12 cellular contexts compared by ENCODE assay signal in genomic region chr6:33905081-33905609, GRCh38.
DNase-seq lines count a peak whose midpoint lies in the region; ATAC-seq lines count a peak whose summit lies in the region.
"Had no signal": no experiment of that assay in that cellular context is flagged by ENCODE, and none has a peak within 500 bp of the region (broad histone marks: within the 10 kb centered on the region; RNA-seq: fewer than 3 reads in every experiment).

No MANE protein-coding gene starts in this region.

- H3K4me2 ChIP-seq in neuronal stem cell (ENCODE audit: insufficient read depth, low read length, poor library complexity, severe bottlenecking), result no peak overlapping the region

- H3K36me3 ChIP-seq in neuronal stem cell (replicated peaks in 1 of 2; ENCODE audit: control insufficient read depth in 2 of 2, insufficient read depth in 2 of 2, low read length in 2 of 2), result no peaks in the 10 kb centered on the region
- H3K36me3 ChIP-seq: cardiac muscle cell, upper lobe of right lung had no signal

- H2BK12ac ChIP-seq in neuronal stem cell (ENCODE audit: low read length), result no peak overlapping the region

- no peak overlapping the region for H3K18ac ChIP-seq in neuronal stem cell (ENCODE audit: low read length)

- no peak overlapping the region for H3K9ac ChIP-seq in neuronal stem cell (ENCODE audit: low read depth, low read length, poor library complexity)

- peaks cover 0 to 8% (median 0%) of the 10 kb centered on the region in 3 experiments for H3K27me3 ChIP-seq in neuronal stem cell (ENCODE audit: control insufficient read depth in 3 of 3, insufficient read depth in 3 of 3, low read depth in 1 of 3, low read length in 3 of 3)
- H3K27me3 ChIP-seq: upper lobe of right lung had no signal

- no CpG with 5 or more reads among the region's 8 CpGs for WGBS in neuronal stem cell (ENCODE audit: extremely low coverage in 2 of 2, insufficient read length in 2 of 2, insufficient replicate concordance in 1 of 2), 2 donors

- no peak overlapping the region for H2BK120ac ChIP-seq in neuronal stem cell (ENCODE audit: low read depth, low read length)

- H3K27ac ChIP-seq in neuronal stem cell (replicated peaks; ENCODE audit: low read length), result no peak overlapping the region
- H3K27ac ChIP-seq: cardiac muscle cell, SK-N-MC, upper lobe of right lung had no signal

- peaks cover 58% of the 10 kb centered on the region for H3K4me1 Mint-ChIP-seq in activated T-helper 17 cell treated with anti-CD3 and anti-CD28 coated beads, Interleukin-2, amount 50 U/mL, for 72 hours

- DNase-seq in NCI-H187 (lab: John Stamatoyannopoulos, UW), result peak; percentile 14 to 35
- no peak for DNase-seq in neuronal stem cell (ENCODE audit: low spot score)
- no peak for DNase-seq in NCI-H748 (lab: John Stamatoyannopoulos, UW; ENCODE audit: unreplicated experiment)
- no peak for DNase-seq in NCI-H82 (lab: John Stamatoyannopoulos, UW)
- DNase-seq in NCI-H510A (lab: John Stamatoyannopoulos, UW), result no peak
- DNase-seq: retina had no signal

- H3K4me3 Mint-ChIP-seq in activated T-helper 17 cell treated with anti-CD3 and anti-CD28 coated beads, Interleukin-2, amount 50 U/mL, for 72 hours, result peak overlapping the region; percentile 62

- H2BK15ac ChIP-seq in neuronal stem cell (ENCODE audit: low read length), result no peak overlapping the region

- no peak overlapping the region for H3K23ac ChIP-seq in neuronal stem cell (ENCODE audit: low read depth, low read length, poor library complexity)

- no peak overlapping the region for H2BK5ac ChIP-seq in neuronal stem cell (ENCODE audit: low read length)

- H3K36me3 Mint-ChIP-seq in activated T-helper 17 cell treated with anti-CD3 and anti-CD28 coated beads, Interleukin-2, amount 50 U/mL, for 72 hours (ENCODE audit: low read depth), result no peaks in the 10 kb centered on the region

- H3K9me3 Mint-ChIP-seq in activated T-helper 17 cell treated with anti-CD3 and anti-CD28 coated beads, Interleukin-2, amount 50 U/mL, for 72 hours, result no peaks in the 10 kb centered on the region

- H2AFZ ChIP-seq in neuronal stem cell (ENCODE audit: low read length), result peak overlapping the region; percentile 66

- H3K9me3 ChIP-seq in neuronal stem cell (replicated peaks in 1 of 2; ENCODE audit: control insufficient read depth in 2 of 2, insufficient read depth in 1 of 2, low read depth in 1 of 2, low read length in 2 of 2), result no peaks in the 10 kb centered on the region
- H3K9me3 ChIP-seq: upper lobe of right lung had no signal

- H3K27ac Mint-ChIP-seq in activated T-helper 17 cell treated with anti-CD3 and anti-CD28 coated beads, Interleukin-2, amount 50 U/mL, for 72 hours, result peak overlapping the region; percentile 72

- H3K14ac ChIP-seq in neuronal stem cell (ENCODE audit: low read length), result no peak overlapping the region

- H3K79me1 ChIP-seq in neuronal stem cell (ENCODE audit: low read depth, low read length), result no peaks in the 10 kb centered on the region

- no peak overlapping the region for H4K8ac ChIP-seq in neuronal stem cell (ENCODE audit: low read depth, low read length)

- no peak overlapping the region for H2AK5ac ChIP-seq in neuronal stem cell (ENCODE audit: low read depth, low read length)

- peak; percentile 31 for ATAC-seq in GM19351 (IDR thresholded peaks at IDR 0.05; ENCODE audit: unreplicated experiment)
- ATAC-seq in activated T-helper 17 cell treated with anti-CD3 and anti-CD28 coated beads, Interleukin-2, amount 50 U/mL, for 72 hours (replicated peaks), result peak; percentile 43
- ATAC-seq in GM21515 (IDR thresholded peaks at IDR 0.05; ENCODE audit: unreplicated experiment), result no peak

- H3K4me3 ChIP-seq in neuronal stem cell (ENCODE audit: low read length in 2 of 2), result no peak overlapping the region
- H3K4me3 ChIP-seq: cardiac muscle cell, SK-N-MC, upper lobe of right lung had no signal

- peaks cover 10 to 23% of the 10 kb centered on the region in 2 donors for H3K4me1 ChIP-seq in neuronal stem cell (ENCODE audit: control insufficient read depth in 2 of 2, insufficient read depth in 1 of 2, low read depth in 1 of 2, low read length in 2 of 2)
- H3K4me1 ChIP-seq: upper lobe of right lung had no signal

- no peak overlapping the region for H3K4ac ChIP-seq in neuronal stem cell (ENCODE audit: low read length)

- H3K27me3 Mint-ChIP-seq in activated T-helper 17 cell treated with anti-CD3 and anti-CD28 coated beads, Interleukin-2, amount 50 U/mL, for 72 hours, result no peaks in the 10 kb centered on the region

- no peak overlapping the region for H4K91ac ChIP-seq in neuronal stem cell (ENCODE audit: low read depth, low read length, poor library complexity)

Comparison
In these comparisons a context has a peak if more than half of its experiments do, and no peak if none do; other contexts are left out.
1. DNase-seq: peak in NCI-H187 (2 of 2); none in neuronal stem cell (single experiment), NCI-H748 (single experiment), NCI-H82 (single experiment) and NCI-H510A (single experiment).